18 cellular contexts compared by ENCODE assay signal in the genomic region with DNA sequence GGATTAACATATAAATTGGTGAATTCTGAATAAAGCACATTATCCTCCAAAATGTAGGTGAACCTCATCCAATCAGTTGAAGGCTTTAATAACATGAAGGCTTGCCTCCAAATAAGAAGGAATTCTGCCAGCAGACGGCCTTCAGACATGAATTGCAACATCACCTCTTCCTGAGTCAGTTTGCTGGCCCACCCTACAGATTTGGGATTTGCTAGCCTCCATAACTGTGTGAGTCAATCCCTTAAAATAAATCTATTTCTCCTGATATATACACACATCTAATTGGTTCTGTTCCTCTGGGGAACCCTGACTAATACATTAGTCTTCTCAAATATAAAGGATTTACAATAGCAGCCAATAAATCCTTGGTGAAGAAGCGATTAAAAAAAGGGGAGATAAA. TPM values are rescaled to one million over a fixed set of nuclear protein-coding genes. Genes with fewer than 3 reads are reported as not detected.
A peak's percentile ranks its signal among the peaks of the same experiment; 100 is the strongest.
DNase-seq lines count a peak whose midpoint lies in the region; ATAC-seq and TF ChIP-seq lines count a peak whose summit lies in the region.
"Had no signal": no experiment of that assay in that cellular context is flagged by ENCODE, and none has a peak within 500 bp of the region (broad histone marks: within the 10 kb centered on the region; RNA-seq: fewer than 3 reads in every experiment).

No MANE protein-coding gene starts in this region.

- DNase-seq in AG09319 (ENCODE audit: extremely low read depth, low read depth) (peak; percentile 86), HS-5 (ENCODE audit: low read depth) (peak; percentile 89), astrocyte of the spinal cord (ENCODE audit: low read depth, low spot score) (peak; percentile 70), foreskin keratinocyte (peak; percentile 52 to 73), SW 1271 (lab: John Stamatoyannopoulos, UW) (no peak), KBM-7 (no peak), SJCRH30 (no peak)
- DNase-seq: activated CD4-positive, alpha-beta memory T cell treated with anti-CD3 and anti-CD28 coated beads for 36 hours; amniotic stem cell; cortex of kidney; erythroblast; NCI-H1694 treated with DMSO at 0.1 percent for 48 hours; NCI-H510A; pancreas had no signal

- H3K4me1 ChIP-seq in foreskin keratinocyte, result peaks cover 8% of the 10 kb centered on the region
- H3K4me1 ChIP-seq in SJCRH30, result no peaks in the 10 kb centered on the region
- H3K4me1 ChIP-seq: BLaER1 treated with 17β-estradiol and CSF1 and Interleukin-3, amounts not matched to agents 10 nM and 100 nM; pancreas had no signal

- in situ Hi-C loops in astrocyte of the spinal cord (cut with HindIII; ENCODE audit: low sequenced_read_pairs) (no loop called here), KBM-7 (cut with MboI; ENCODE audit: low pct_unique_long_range_greater_than_20kb, low sequenced_read_pairs) (no loop called here)

- no peak for TF ChIP-seq CTCF in AG09319 (IDR thresholded peaks at IDR 0.05; ENCODE audit: low read depth, low read length)
- no peak for TF ChIP-seq CTCF in astrocyte of the spinal cord (IDR thresholded peaks at IDR 0.05; ENCODE audit: low read depth, low read length)
- no peak for TF ChIP-seq CTCF in foreskin keratinocyte (conservative IDR thresholded peaks at IDR 0.05)

- H3K36me3 ChIP-seq in SJCRH30, result no peaks in the 10 kb centered on the region
- H3K36me3 ChIP-seq: BLaER1 treated with 17β-estradiol and CSF1 and Interleukin-3, amounts not matched to agents 10 nM and 100 nM; pancreas; vagina had no signal

- H3K27me3 ChIP-seq in foreskin keratinocyte (no peaks in the 10 kb centered on the region), SJCRH30 (0 out of 2 replicates have a peak, but pooled peaks cover 4% of the 10 kb centered on the region)
- H3K27me3 ChIP-seq: BLaER1 treated with 17β-estradiol and CSF1 and Interleukin-3, amounts not matched to agents 10 nM and 100 nM; pancreas; vagina had no signal

- H3K4me3 ChIP-seq in astrocyte of the spinal cord (ENCODE audit: low read depth, low read length) (no peak overlapping the region), SJCRH30 (no peak overlapping the region)
- H3K4me3 ChIP-seq: BLaER1 treated with 17β-estradiol and CSF1 and Interleukin-3, amounts not matched to agents 10 nM and 100 nM; pancreas; SK-N-MC; vagina had no signal

- H3K27ac ChIP-seq in foreskin keratinocyte (no peak overlapping the region), SJCRH30 (no peak overlapping the region)
- H3K27ac ChIP-seq: BLaER1 treated with 17β-estradiol and CSF1 and Interleukin-3, amounts not matched to agents 10 nM and 100 nM; pancreas; SK-N-MC; vagina had no signal

- H3K9me3 ChIP-seq in SJCRH30 (replicated peaks), result no peaks in the 10 kb centered on the region
- H3K9me3 ChIP-seq: pancreas, vagina had no signal

- ATAC-seq in foreskin keratinocyte (peak; percentile 88), GM18520 (IDR thresholded peaks at IDR 0.05; ENCODE audit: unreplicated experiment) (no peak)
- ATAC-seq: pancreas had no signal

RNA-seq across cellular contexts. Expression of a gene that starts 34.8 kb away (rescaled TPM):
- 39.1 and 41.9 TPM in 2 replicates for total RNA-seq in foreskin keratinocyte
- polyA plus RNA-seq in foreskin keratinocyte, result 11.2 and 11.5 TPM in 2 replicates
- total RNA-seq in SJCRH30 (2014; rRNA removed; shearing (Covaris generic)), result 26.1 and 32.8 TPM in 2 replicates

Comparison
In these comparisons a context has a peak if more than half of its experiments do, and no peak if none do; other contexts are left out.
1. DNase-seq: peak in AG09319 (single experiment), HS-5 (single experiment), astrocyte of the spinal cord (single experiment) and foreskin keratinocyte (2 of 2); none in SW 1271 (0 of 2), KBM-7 (single experiment) and SJCRH30 (0 of 2).